8 cellular contexts compared by ENCODE assay signal in genomic region chr2:26503238-26503880, GRCh38. TPM values are rescaled to one million over a fixed set of nuclear protein-coding genes. Genes with fewer than 3 reads are reported as not detected.
DNase-seq lines count a peak whose midpoint lies in the region; ATAC-seq lines count a peak whose summit lies in the region.

No MANE protein-coding gene starts in this region.

- in situ Hi-C loops in Caki2 (cut with HindIII; ENCODE audit: low pct_unique_long_range_greater_than_20kb, low sequenced_read_pairs), result no loop called here

- ATAC-seq in HG02571 (IDR thresholded peaks at IDR 0.05; ENCODE audit: unreplicated experiment), result peak; percentile 63
- ATAC-seq in HG02884 (IDR thresholded peaks at IDR 0.05; ENCODE audit: unreplicated experiment), result no peak

- peak; percentile 85 for DNase-seq in Caki2 (ENCODE audit: low read depth)
- peak; percentile 89 for DNase-seq in NCI-H2196 treated with DMSO at 0.1 percent for 48 hours (lab: John Stamatoyannopoulos, UW; ENCODE audit: unreplicated experiment)
- DNase-seq in activated CD4-positive, CD25-positive, alpha-beta regulatory T cell treated with anti-CD3 and anti-CD28 coated beads, Interleukin-2, amount 50 U/mL, for 72 hours, result peak; percentile 78
- DNase-seq in cerebellum (ENCODE audit: low spot score), result peak; percentile 90
- DNase-seq in kidney tubule cell (ENCODE audit: low spot score), result peak; percentile 81
- DNase-seq in stimulated activated CD4-positive, alpha-beta T cell treated with anti-CD3 and anti-CD28 coated beads, Interleukin-1b, Interleukin-23, amount 100 ng/mL, for 24 hours (ENCODE audit: low read depth in 4 of 4, low spot score in 1 of 4), result peak; percentile 69 to 87 (median 78)

RNA-seq across cellular contexts. Expression of gene OTOF, which starts 25.4 kb away (rescaled TPM):
- not detected in 2 replicates for total RNA-seq in Caki2 (2014; rRNA removed; shearing (Covaris generic); ENCODE audit: low replicate concordance)
- 1.4 TPM for total RNA-seq in cerebellum
